Comparison of ENCODE assay signal across 8 cellular contexts in the genomic region with DNA sequence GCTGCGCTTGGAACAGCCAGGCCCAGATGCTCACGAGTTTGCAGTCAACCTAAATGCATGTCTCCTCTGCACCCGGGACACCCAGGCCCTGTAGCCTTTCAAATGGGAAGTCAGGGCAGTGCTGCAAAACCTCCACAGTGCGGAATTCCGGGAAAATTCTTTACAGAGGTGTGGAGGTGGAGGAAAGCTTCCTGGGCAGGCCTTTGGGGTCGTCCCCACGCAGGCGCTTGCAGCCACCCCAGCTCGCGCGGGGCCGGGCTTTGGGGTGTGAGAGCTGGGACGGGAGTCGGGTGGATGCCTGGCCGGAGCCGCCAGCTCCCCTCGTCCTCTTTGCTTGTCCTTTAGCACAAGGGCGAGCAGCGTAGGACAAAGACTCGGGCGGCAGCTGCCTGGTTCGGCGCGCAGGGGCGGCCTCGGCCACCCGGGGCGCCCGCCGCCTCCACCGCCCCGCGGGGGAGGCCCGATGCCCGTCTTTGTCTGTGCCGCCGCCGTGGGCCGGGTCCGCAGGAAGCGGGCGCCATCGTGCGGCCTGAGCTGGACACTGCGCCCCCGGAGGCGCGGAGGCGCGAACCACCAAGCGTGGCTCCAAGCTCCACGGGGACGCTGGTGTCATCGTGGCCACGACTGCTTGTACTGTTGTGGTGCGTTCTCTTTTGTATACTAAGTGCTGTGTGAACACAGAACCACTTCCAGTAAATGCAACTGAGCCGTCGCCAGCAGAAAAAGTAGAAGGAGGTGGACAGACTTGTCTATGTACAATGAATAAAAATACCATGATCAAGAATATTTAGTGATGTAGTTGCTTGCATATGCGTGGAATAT. TPM values are rescaled to one million over a fixed set of nuclear protein-coding genes. Genes with fewer than 3 reads are reported as not detected.
A peak's percentile ranks its signal among the peaks of the same experiment; 100 is the strongest.
DNase-seq lines count a peak whose midpoint lies in the region; ATAC-seq, FAIRE-seq and TF ChIP-seq lines count a peak whose summit lies in the region.

No MANE protein-coding gene starts in this region.

- H3K36me3 Mint-ChIP-seq in activated CD4-positive, alpha-beta memory T cell treated with anti-CD3 and anti-CD28 coated beads for 36 hours: no peaks in the 10 kb centered on the region

- H3K4me3 ChIP-seq in AG04450 (ENCODE audit: low read depth, low read length): peak overlapping the region; percentile 54
- no peak overlapping the region for H3K4me3 ChIP-seq in effector memory CD4-positive, alpha-beta T cell (ENCODE audit: insufficient read depth, low read depth, low read length, poor library complexity, severe bottlenecking)

- H3K9me3 ChIP-seq in AG04450 (ENCODE audit: control insufficient read depth, insufficient read depth, low read length): no peaks in the 10 kb centered on the region
- no peaks in the 10 kb centered on the region for H3K9me3 ChIP-seq in effector memory CD4-positive, alpha-beta T cell (ENCODE audit: control insufficient read depth, low read length)

- no peaks in the 10 kb centered on the region for H3K9me3 Mint-ChIP-seq in activated CD4-positive, alpha-beta memory T cell treated with anti-CD3 and anti-CD28 coated beads for 36 hours

- H3K36me3 ChIP-seq in effector memory CD4-positive, alpha-beta T cell (ENCODE audit: control insufficient read depth, insufficient read depth, low read length): no peaks in the 10 kb centered on the region

- H3K27me3 ChIP-seq in AG04450 (ENCODE audit: control insufficient read depth, insufficient read depth, low read length): peaks cover 18% of the 10 kb centered on the region
- H3K27me3 ChIP-seq in effector memory CD4-positive, alpha-beta T cell (replicated peaks; ENCODE audit: control insufficient read depth, insufficient read depth, low read length, poor library complexity, severe bottlenecking): no peaks in the 10 kb centered on the region

- intact Hi-C loops in activated CD4-positive, alpha-beta memory T cell treated with anti-CD3 and anti-CD28 coated beads for 36 hours (cut with micrococcal nuclease): loop anchor here (1.0 kb wide), 1 partner anchor 21 kb away; no protein-coding TSS in a partner anchor

- no peak overlapping the region for H3K27ac ChIP-seq in AG04450 (ENCODE audit: low read depth, low read length)
- no peak overlapping the region for H3K27ac ChIP-seq in effector memory CD4-positive, alpha-beta T cell (ENCODE audit: insufficient read depth, low read length, poor library complexity, severe bottlenecking)

- peaks cover 28% of the 10 kb centered on the region for H3K27me3 Mint-ChIP-seq in activated CD4-positive, alpha-beta memory T cell treated with anti-CD3 and anti-CD28 coated beads for 36 hours

- H3K4me1 Mint-ChIP-seq in activated CD4-positive, alpha-beta memory T cell treated with anti-CD3 and anti-CD28 coated beads for 36 hours (ENCODE audit: low read depth): peaks cover 4% of the 10 kb centered on the region

- FAIRE-seq in GM18507 (lab: Jason Lieb, UNC): peak; percentile 73

- H3K4me1 ChIP-seq in effector memory CD4-positive, alpha-beta T cell (ENCODE audit: control insufficient read depth, insufficient read depth, low read length, poor library complexity, severe bottlenecking): no peaks in the 10 kb centered on the region

- H3K4me3 Mint-ChIP-seq in activated CD4-positive, alpha-beta memory T cell treated with anti-CD3 and anti-CD28 coated beads for 36 hours: no peak overlapping the region

- POLR2A ChIA-PET in AG04450 (lab: Yijun Ruan, JAX): no interaction called here
- POLR2A ChIA-PET in activated CD4-positive, alpha-beta memory T cell treated with anti-CD3 and anti-CD28 coated beads for 36 hours (lab: Charles Lee): no interaction called here

- CTCF ChIA-PET in AG04450 (lab: Charles Lee): interaction anchor here (0.5 to 6.8 kb wide), 28 partner anchors 11 to 1963 kb away, joined by 3 to 81 read pairs (median 4); partner anchors contain the start of gene BCL11A
- CTCF ChIA-PET in activated CD4-positive, alpha-beta memory T cell treated with anti-CD3 and anti-CD28 coated beads for 36 hours (lab: Charles Lee): interaction anchor here (0.6 to 5.4 kb wide), 26 partner anchors 8 to 1578 kb away, joined by 3 to 64 read pairs (median 4); partner anchors contain the start of gene BCL11A

- peak; percentile 86 for TF ChIP-seq CTCF in AG04450 (IDR thresholded peaks at IDR 0.05; ENCODE audit: low read depth, low read length)

- DNase-seq in AG04450 (ENCODE audit: low read depth, low spot score): peak; percentile 4
- peak; percentile 75 for DNase-seq in GM18507 (ENCODE audit: extremely low spot score, insufficient read length, low read depth)
- peak; percentile 34 for DNase-seq in NCI-H2196 (lab: John Stamatoyannopoulos, UW; ENCODE audit: unreplicated experiment)
- DNase-seq in activated CD4-positive, alpha-beta memory T cell treated with anti-CD3 and anti-CD28 coated beads for 36 hours: peak; percentile 74
- peak in 2 of 3 donors; percentile 7 to 16 for DNase-seq in effector memory CD4-positive, alpha-beta T cell
- peak; percentile 92 for DNase-seq in mesenteric fat pad (ENCODE audit: low spot score)
- peak; percentile 26 for DNase-seq in stimulated activated CD8-positive, alpha-beta memory T cell treated with anti-CD3 and anti-CD28 coated beads, Interleukin-15, amount 100 ng/mL, for 1 hour (ENCODE audit: low read depth)

- peak; percentile 90 for ATAC-seq in HG03039 (IDR thresholded peaks at IDR 0.05; ENCODE audit: unreplicated experiment)

- H3K27ac Mint-ChIP-seq in activated CD4-positive, alpha-beta memory T cell treated with anti-CD3 and anti-CD28 coated beads for 36 hours: no peak overlapping the region

RNA-seq across cellular contexts. Expression of gene BCL11A, which starts 28.2 kb away (rescaled TPM):
- 1.1 and 1.4 TPM in 2 replicates for polyA plus RNA-seq in AG04450 (2011; rRNA removed)
- polyA minus RNA-seq in AG04450 (2011; rRNA and poly(A)+ RNA removed): 2.8 and 4.2 TPM in 2 replicates
- total RNA-seq in activated CD4-positive, alpha-beta memory T cell treated with anti-CD3 and anti-CD28 coated beads for 36 hours: not detected
- total RNA-seq in mesenteric fat pad: 0.64 TPM

Comparison
In these comparisons a context has a peak if more than half of its experiments do, and no peak if none do; other contexts are left out.
1. DNase-seq: peak in every context shown above with its lines; median percentile 92 in mesenteric fat pad; 75 in GM18507; 74 in activated CD4-positive, alpha-beta memory T cell treated with anti-CD3 and anti-CD28 coated beads for 36 hours; 34 in NCI-H2196; 26 in stimulated activated CD8-positive, alpha-beta memory T cell treated with anti-CD3 and anti-CD28 coated beads, Interleukin-15, amount 100 ng/mL, for 1 hour; 12 in effector memory CD4-positive, alpha-beta T cell; 4 in AG04450.